ENCODE assay signal across 1 cellular context in the genomic region with DNA sequence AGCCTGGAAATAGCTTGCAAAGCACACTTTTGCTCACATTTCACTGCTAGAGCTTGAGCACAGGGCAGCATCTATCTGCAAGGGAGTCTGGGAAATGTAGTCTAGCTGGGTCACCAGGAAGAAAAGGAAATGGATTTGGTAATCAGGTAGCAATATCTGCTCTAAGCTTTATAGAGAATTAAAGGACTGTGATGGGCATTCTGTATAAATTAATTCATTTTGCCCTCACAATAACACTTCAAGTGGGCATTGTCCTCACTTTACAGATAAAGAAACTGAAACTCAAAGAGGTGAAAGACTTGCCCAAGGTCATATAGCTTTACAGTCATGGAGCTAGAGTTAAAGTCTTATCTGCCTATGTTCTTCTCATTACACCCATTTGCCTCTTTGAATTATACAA.
TF ChIP-seq lines count a peak whose summit lies in the region.

No MANE protein-coding gene starts in this region.

TF ChIP-seq in K562, 482 proteins besides CTCF, POLR2A, EP300 and RAD21 (continued from another document):
- TF ChIP-seq, protein P1, sequence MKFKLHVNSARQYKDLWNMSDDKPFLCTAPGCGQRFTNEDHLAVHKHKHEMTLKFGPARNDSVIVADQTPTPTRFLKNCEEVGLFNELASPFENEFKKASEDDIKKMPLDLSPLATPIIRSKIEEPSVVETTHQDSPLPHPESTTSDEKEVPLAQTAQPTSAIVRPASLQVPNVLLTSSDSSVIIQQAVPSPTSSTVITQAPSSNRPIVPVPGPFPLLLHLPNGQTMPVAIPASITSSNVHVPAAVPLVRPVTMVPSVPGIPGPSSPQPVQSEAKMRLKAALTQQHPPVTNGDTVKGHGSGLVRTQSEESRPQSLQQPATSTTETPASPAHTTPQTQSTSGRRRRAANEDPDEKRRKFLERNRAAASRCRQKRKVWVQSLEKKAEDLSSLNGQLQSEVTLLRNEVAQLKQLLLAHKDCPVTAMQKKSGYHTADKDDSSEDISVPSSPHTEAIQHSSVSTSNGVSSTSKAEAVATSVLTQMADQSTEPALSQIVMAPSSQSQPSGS (CRISPR knock-in tag; IDR thresholded peaks at IDR 0.05) = no peak
- TF ChIP-seq SRF (CRISPR knock-in tag; IDR thresholded peaks at IDR 0.05) = no peak
- TF ChIP-seq, protein P2, sequence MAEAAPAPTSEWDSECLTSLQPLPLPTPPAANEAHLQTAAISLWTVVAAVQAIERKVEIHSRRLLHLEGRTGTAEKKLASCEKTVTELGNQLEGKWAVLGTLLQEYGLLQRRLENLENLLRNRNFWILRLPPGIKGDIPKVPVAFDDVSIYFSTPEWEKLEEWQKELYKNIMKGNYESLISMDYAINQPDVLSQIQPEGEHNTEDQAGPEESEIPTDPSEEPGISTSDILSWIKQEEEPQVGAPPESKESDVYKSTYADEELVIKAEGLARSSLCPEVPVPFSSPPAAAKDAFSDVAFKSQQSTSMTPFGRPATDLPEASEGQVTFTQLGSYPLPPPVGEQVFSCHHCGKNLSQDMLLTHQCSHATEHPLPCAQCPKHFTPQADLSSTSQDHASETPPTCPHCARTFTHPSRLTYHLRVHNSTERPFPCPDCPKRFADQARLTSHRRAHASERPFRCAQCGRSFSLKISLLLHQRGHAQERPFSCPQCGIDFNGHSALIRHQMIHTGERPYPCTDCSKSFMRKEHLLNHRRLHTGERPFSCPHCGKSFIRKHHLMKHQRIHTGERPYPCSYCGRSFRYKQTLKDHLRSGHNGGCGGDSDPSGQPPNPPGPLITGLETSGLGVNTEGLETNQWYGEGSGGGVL (CRISPR knock-in tag; IDR thresholded peaks at IDR 0.05) = no peak
- no peak for TF ChIP-seq ZNF121 (CRISPR knock-in tag; conservative IDR thresholded peaks at IDR 0.05)
- TF ChIP-seq, protein P3, sequence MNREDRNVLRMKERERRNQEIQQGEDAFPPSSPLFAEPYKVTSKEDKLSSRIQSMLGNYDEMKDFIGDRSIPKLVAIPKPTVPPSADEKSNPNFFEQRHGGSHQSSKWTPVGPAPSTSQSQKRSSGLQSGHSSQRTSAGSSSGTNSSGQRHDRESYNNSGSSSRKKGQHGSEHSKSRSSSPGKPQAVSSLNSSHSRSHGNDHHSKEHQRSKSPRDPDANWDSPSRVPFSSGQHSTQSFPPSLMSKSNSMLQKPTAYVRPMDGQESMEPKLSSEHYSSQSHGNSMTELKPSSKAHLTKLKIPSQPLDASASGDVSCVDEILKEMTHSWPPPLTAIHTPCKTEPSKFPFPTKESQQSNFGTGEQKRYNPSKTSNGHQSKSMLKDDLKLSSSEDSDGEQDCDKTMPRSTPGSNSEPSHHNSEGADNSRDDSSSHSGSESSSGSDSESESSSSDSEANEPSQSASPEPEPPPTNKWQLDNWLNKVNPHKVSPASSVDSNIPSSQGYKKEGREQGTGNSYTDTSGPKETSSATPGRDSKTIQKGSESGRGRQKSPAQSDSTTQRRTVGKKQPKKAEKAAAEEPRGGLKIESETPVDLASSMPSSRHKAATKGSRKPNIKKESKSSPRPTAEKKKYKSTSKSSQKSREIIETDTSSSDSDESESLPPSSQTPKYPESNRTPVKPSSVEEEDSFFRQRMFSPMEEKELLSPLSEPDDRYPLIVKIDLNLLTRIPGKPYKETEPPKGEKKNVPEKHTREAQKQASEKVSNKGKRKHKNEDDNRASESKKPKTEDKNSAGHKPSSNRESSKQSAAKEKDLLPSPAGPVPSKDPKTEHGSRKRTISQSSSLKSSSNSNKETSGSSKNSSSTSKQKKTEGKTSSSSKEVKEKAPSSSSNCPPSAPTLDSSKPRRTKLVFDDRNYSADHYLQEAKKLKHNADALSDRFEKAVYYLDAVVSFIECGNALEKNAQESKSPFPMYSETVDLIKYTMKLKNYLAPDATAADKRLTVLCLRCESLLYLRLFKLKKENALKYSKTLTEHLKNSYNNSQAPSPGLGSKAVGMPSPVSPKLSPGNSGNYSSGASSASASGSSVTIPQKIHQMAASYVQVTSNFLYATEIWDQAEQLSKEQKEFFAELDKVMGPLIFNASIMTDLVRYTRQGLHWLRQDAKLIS (CRISPR knock-in tag; IDR thresholded peaks at IDR 0.05) = no peak
- TF ChIP-seq C11orf30 (IDR thresholded peaks at IDR 0.05; ENCODE audit: low read depth) = no peak
- no peak for TF ChIP-seq NBN (IDR thresholded peaks at IDR 0.05; ENCODE audit: low read depth)
- no peak for TF ChIP-seq IFI16 (CRISPR knock-in tag; IDR thresholded peaks at IDR 0.05)
- TF ChIP-seq, protein P4, sequence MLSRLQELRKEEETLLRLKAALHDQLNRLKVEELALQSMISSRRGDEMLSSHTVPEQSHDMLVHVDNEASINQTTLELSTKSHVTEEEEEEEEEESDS (CRISPR knock-in tag; IDR thresholded peaks at IDR 0.05) = no peak
- TF ChIP-seq SIX5 (IDR thresholded peaks at IDR 0.05; ENCODE audit: borderline replicate concordance in 1 of 2, insufficient read depth in 1 of 2, low read depth in 1 of 2, low read length in 2 of 2) = peak; percentile 34 to 38; a peak in 1 of 4 replicates
- TF ChIP-seq SIRT6 (IDR thresholded peaks at IDR 0.05; ENCODE audit: low read depth, low read length) = no peak
- TF ChIP-seq GABPA (tag; conservative IDR thresholded peaks at IDR 0.05; ENCODE audit: low read depth) = 0 out of 2 replicates have a peak, but pooled peaks have one; percentile 24
